ENCODE assay signal across 17 cellular contexts in genomic region chrX:126985960-126986359, GRCh38.
DNase-seq lines count a peak whose midpoint lies in the region; ATAC-seq and TF ChIP-seq lines count a peak whose summit lies in the region.
"Had no signal": no experiment of that assay in that cellular context is flagged by ENCODE, and none has a peak within 500 bp of the region (broad histone marks: within the 10 kb centered on the region; RNA-seq: fewer than 3 reads in every experiment).

No MANE protein-coding gene starts in this region.

- no peaks in the 10 kb centered on the region for H3K36me3 Mint-ChIP-seq in endodermal cell (ENCODE audit: low read depth)
- no peaks in the 10 kb centered on the region for H3K36me3 Mint-ChIP-seq in nephron progenitor cell (ENCODE audit: low read depth)
- H3K36me3 Mint-ChIP-seq: CD8-positive, alpha-beta T cell; IgD-negative memory B cell had no signal

- H3K27me3 ChIP-seq in left ventricle myocardium inferior (ENCODE audit: low read depth), result no peaks in the 10 kb centered on the region
- no peaks in the 10 kb centered on the region for H3K27me3 ChIP-seq in endodermal cell (ENCODE audit: control insufficient read depth, insufficient read depth, low read length, poor library complexity, severe bottlenecking)
- no peaks in the 10 kb centered on the region for H3K27me3 ChIP-seq in BE2C
- no peaks in the 10 kb centered on the region for H3K27me3 ChIP-seq in smooth muscle cell (ENCODE audit: low read depth)

- H3F3A ChIP-seq in smooth muscle cell (ENCODE audit: low read depth), result no peaks in the 10 kb centered on the region

- no peak for DNase-seq in left ventricle myocardium inferior
- DNase-seq in cardiac septum (ENCODE audit: low spot score), result no peak
- DNase-seq in endodermal cell, result no peak
- DNase-seq in nephron progenitor cell, result no peak
- no peak for DNase-seq in BE2C
- no peak for DNase-seq in smooth muscle cell (lab: John Stamatoyannopoulos, UW; ENCODE audit: unreplicated experiment)
- DNase-seq: 8988T; CD8-positive, alpha-beta T cell; DMS79; GDM1; HFFc6 had no signal

- H3K9me3 ChIP-seq in left ventricle myocardium inferior (replicated peaks) (no peaks in the 10 kb centered on the region), endodermal cell (ENCODE audit: control insufficient read depth, low read length) (no peaks in the 10 kb centered on the region), BE2C (no peaks in the 10 kb centered on the region), smooth muscle cell (replicated peaks; ENCODE audit: low read depth) (no peaks in the 10 kb centered on the region)

- no peaks in the 10 kb centered on the region for H3K27me3 Mint-ChIP-seq in endodermal cell (ENCODE audit: insufficient read depth)
- H3K27me3 Mint-ChIP-seq in nephron progenitor cell (ENCODE audit: low read depth, poor library complexity), result no peaks in the 10 kb centered on the region
- H3K27me3 Mint-ChIP-seq: IgD-negative memory B cell had no signal

- H3K4me3 Mint-ChIP-seq in endodermal cell (no peak overlapping the region), nephron progenitor cell (no peak overlapping the region)
- H3K4me3 Mint-ChIP-seq: CD8-positive, alpha-beta T cell; GM23338; HFFc6; IgD-negative memory B cell had no signal

- no peaks in the 10 kb centered on the region for H4K20me1 ChIP-seq in smooth muscle cell (ENCODE audit: low read depth)
- H4K20me1 ChIP-seq: BLaER1 treated with 17β-estradiol and CSF1 and Interleukin-3, amounts not matched to agents 10 nM and 100 nM had no signal

- H3K4me1 ChIP-seq in left ventricle myocardium inferior (no peaks in the 10 kb centered on the region), endodermal cell (ENCODE audit: control insufficient read depth, insufficient read depth, low read length) (no peaks in the 10 kb centered on the region), BE2C (no peaks in the 10 kb centered on the region), smooth muscle cell (ENCODE audit: low read depth) (no peaks in the 10 kb centered on the region)
- H3K4me1 ChIP-seq: BLaER1 treated with 17β-estradiol and CSF1 and Interleukin-3, amounts not matched to agents 10 nM and 100 nM had no signal

- no peak overlapping the region for H2AFZ ChIP-seq in smooth muscle cell (ENCODE audit: low read depth)
- H2AFZ ChIP-seq: GM23338 had no signal

- H3K27ac ChIP-seq in left ventricle myocardium inferior (replicated peaks) (peak overlapping the region; percentile 46), endodermal cell (ENCODE audit: low read depth, low read length) (no peak overlapping the region), smooth muscle cell (ENCODE audit: low read depth) (no peak overlapping the region)
- H3K27ac ChIP-seq: BLaER1 treated with 17β-estradiol and CSF1 and Interleukin-3, amounts not matched to agents 10 nM and 100 nM had no signal

- H3K9ac ChIP-seq in endodermal cell (ENCODE audit: extremely low read depth, low read length, poor library complexity, severe bottlenecking), result no peak overlapping the region
- no peak overlapping the region for H3K9ac ChIP-seq in smooth muscle cell (ENCODE audit: low read depth)
- H3K9ac ChIP-seq: BLaER1 treated with 17β-estradiol and CSF1 and Interleukin-3, amounts not matched to agents 10 nM and 100 nM had no signal

- H3K36me3 ChIP-seq in left ventricle myocardium inferior (no peaks in the 10 kb centered on the region), endodermal cell (ENCODE audit: control insufficient read depth, insufficient read depth, low read length) (no peaks in the 10 kb centered on the region), BE2C (no peaks in the 10 kb centered on the region), smooth muscle cell (ENCODE audit: low read depth) (no peaks in the 10 kb centered on the region)
- H3K36me3 ChIP-seq: BLaER1 treated with 17β-estradiol and CSF1 and Interleukin-3, amounts not matched to agents 10 nM and 100 nM had no signal

- H3K4me2 ChIP-seq in smooth muscle cell, result no peak overlapping the region
- H3K4me2 ChIP-seq: BLaER1 treated with 17β-estradiol and CSF1 and Interleukin-3, amounts not matched to agents 10 nM and 100 nM; GM23338 had no signal

- H3K4me1 Mint-ChIP-seq in endodermal cell (peaks cover 13% of the 10 kb centered on the region), nephron progenitor cell (no peaks in the 10 kb centered on the region)
- H3K4me1 Mint-ChIP-seq: GM23338 had no signal

- no peak for ATAC-seq in GM18907 (IDR thresholded peaks at IDR 0.05; ENCODE audit: unreplicated experiment)
- ATAC-seq: CD8-positive, alpha-beta T cell; GM23338; HCT116; HepG2 had no signal

- WGBS in endodermal cell (ENCODE audit: insufficient coverage in 1 of 2, insufficient read length in 1 of 2), 2 experiments, result 95 to 96% methylated on average over 5 to 10 of the region's 10 CpGs
- 91% methylated on average over 10 of the region's 10 CpGs for WGBS in smooth muscle cell (ENCODE audit: low lambda C conversion rate)

- H3K79me2 ChIP-seq in smooth muscle cell (ENCODE audit: low read depth), result no peaks in the 10 kb centered on the region

- no peak for TF ChIP-seq CTCF in left ventricle myocardium inferior (IDR thresholded peaks at IDR 0.05; ENCODE audit: borderline replicate concordance)
- no peak for TF ChIP-seq CTCF in endodermal cell (conservative IDR thresholded peaks at IDR 0.05)
- no peak for TF ChIP-seq CTCF in nephron progenitor cell (IDR thresholded peaks at IDR 0.05)
- no peak for TF ChIP-seq CTCF in BE2C (IDR thresholded peaks at IDR 0.05; ENCODE audit: low read depth, low read length)
- no peak for TF ChIP-seq CTCF in smooth muscle cell (IDR thresholded peaks at IDR 0.05; ENCODE audit: borderline replicate concordance, insufficient read depth, poor library complexity, severe bottlenecking)

- H3K27ac Mint-ChIP-seq in endodermal cell (peak overlapping the region; percentile 9), nephron progenitor cell (peak overlapping the region; percentile 10)
- H3K27ac Mint-ChIP-seq: CD8-positive, alpha-beta T cell; GM23338; HFFc6; IgD-negative memory B cell had no signal

- H3K4me3 ChIP-seq in left ventricle myocardium inferior (no peak overlapping the region), endodermal cell (ENCODE audit: low read length) (no peak overlapping the region), BE2C (ENCODE audit: low read depth, low read length) (no peak overlapping the region), smooth muscle cell (no peak overlapping the region)
- H3K4me3 ChIP-seq: BLaER1 treated with 17β-estradiol and CSF1 and Interleukin-3, amounts not matched to agents 10 nM and 100 nM; GM23338 had no signal

- H3K9me3 Mint-ChIP-seq in endodermal cell, result peaks cover 16% of the 10 kb centered on the region
- peaks cover 6% of the 10 kb centered on the region for H3K9me3 Mint-ChIP-seq in nephron progenitor cell
- H3K9me3 Mint-ChIP-seq: CD8-positive, alpha-beta T cell had no signal

- intact Hi-C loops in left ventricle myocardium inferior (cut with micrococcal nuclease) (no loop called here), cardiac septum (cut with DNase I) (no loop called here)
